Comparison of ENCODE assay signal across 13 cellular contexts in the genomic region with DNA sequence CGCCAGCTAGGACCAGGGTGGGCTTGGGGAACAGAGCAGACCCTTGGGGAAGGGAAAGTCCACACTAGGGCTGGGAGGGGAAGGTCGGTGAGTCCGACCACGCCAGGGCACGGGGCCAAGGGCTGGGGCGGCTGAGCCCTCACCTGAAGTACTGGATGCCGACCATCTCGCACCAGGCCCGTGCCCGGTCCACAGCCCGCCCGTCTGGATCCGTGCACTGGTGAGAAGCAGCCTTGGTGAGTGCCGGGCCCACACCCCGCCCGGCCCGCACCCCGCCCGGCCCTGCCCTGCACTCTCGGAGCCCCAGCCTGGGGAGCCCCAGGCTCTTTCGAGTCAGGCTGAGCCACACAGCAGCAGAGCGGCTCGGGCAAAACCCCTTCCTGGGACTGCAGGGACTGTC. TPM values are rescaled to one million over a fixed set of nuclear protein-coding genes. Genes with fewer than 3 reads are reported as not detected.
DNase-seq lines count a peak whose midpoint lies in the region; ATAC-seq and TF ChIP-seq lines count a peak whose summit lies in the region.
"Had no signal": no experiment of that assay in that cellular context is flagged by ENCODE, and none has a peak within 500 bp of the region (broad histone marks: within the 10 kb centered on the region; RNA-seq: fewer than 3 reads in every experiment).

No MANE protein-coding gene starts in this region.

- peaks cover 5% of the 10 kb centered on the region for H3K27me3 Mint-ChIP-seq in HFFc6 (ENCODE audit: insufficient read depth)

- no peak overlapping the region for H3K14ac ChIP-seq in mesenchymal stem cell (ENCODE audit: low read length in 2 of 2)

- H2BK15ac ChIP-seq in mesenchymal stem cell (ENCODE audit: low read depth, poor library complexity, severe bottlenecking) = no peak overlapping the region

- no peak overlapping the region for H3K4me2 ChIP-seq in mesenchymal stem cell (ENCODE audit: low read length, poor library complexity, severe bottlenecking)
- H3K4me2 ChIP-seq: BLaER1 treated with 17β-estradiol and CSF1 and Interleukin-3, amounts not matched to agents 10 nM and 100 nM had no signal

- no peak overlapping the region for H3K4me3 Mint-ChIP-seq in HFFc6

- H3K79me1 ChIP-seq in mesenchymal stem cell (replicated peaks; ENCODE audit: low read length, poor library complexity, severe bottlenecking) = no peaks in the 10 kb centered on the region

- intact Hi-C loops in transverse colon (cut with DNase I; ENCODE audit: low total_unique reads) = loop anchor here (5.0 to 10.0 kb wide), 2 partner anchors 122 to 240 kb away; no protein-coding TSS in a partner anchor
- intact Hi-C loops in sciatic nerve (cut with DNase I) = loop anchor here (10.0 kb wide), 1 partner anchor 52 kb away; no protein-coding TSS in a partner anchor

- H3K9me3 ChIP-seq in Peyer's patch (no peaks in the 10 kb centered on the region), mesenchymal stem cell (ENCODE audit: control insufficient read depth, low read length) (no peaks in the 10 kb centered on the region), transverse colon (no peaks in the 10 kb centered on the region)
- H3K9me3 ChIP-seq: BLaER1 treated with 17β-estradiol and CSF1 and Interleukin-3, amounts not matched to agents 10 nM and 100 nM; MG63 had no signal

- in situ Hi-C loops in transverse colon (cut with MboI; ENCODE audit: low pct_ligation_motif_present in 1 of 4, low pct_unique_long_range_greater_than_20kb in 1 of 4, low sequenced_read_pairs in 3 of 4) = loop anchor here in 3 of 4 donors (25.0 kb wide), 3 partner anchors 125 to 250 kb away; no protein-coding TSS in a partner anchor

- H3K4me1 ChIP-seq in Peyer's patch (peaks cover 0 to 24% (median 0%) of the 10 kb centered on the region in 4 donors), mesenchymal stem cell (ENCODE audit: control insufficient read depth, insufficient read depth, low read depth, low read length) (peaks cover 25% of the 10 kb centered on the region), transverse colon (peaks cover 9 to 54% (median 43%) of the 10 kb centered on the region in 4 donors)

- H4K91ac ChIP-seq in mesenchymal stem cell (ENCODE audit: low read length) = no peak overlapping the region

- H3K36me3 Mint-ChIP-seq in HFFc6 (ENCODE audit: low read depth) = no peaks in the 10 kb centered on the region

- peak overlapping the region in 2 of 4 donors; percentile 69 to 73 for H3K4me3 ChIP-seq in Peyer's patch
- no peak overlapping the region for H3K4me3 ChIP-seq in epithelial cell of esophagus (ENCODE audit: low read length)
- H3K4me3 ChIP-seq in mesenchymal stem cell (ENCODE audit: insufficient read depth in 1 of 2, low read depth in 1 of 2, low read length in 2 of 2) = no peak overlapping the region
- H3K4me3 ChIP-seq in transverse colon = no peak overlapping the region
- H3K4me3 ChIP-seq: BLaER1 treated with 17β-estradiol and CSF1 and Interleukin-3, amounts not matched to agents 10 nM and 100 nM; MG63 had no signal

- TF ChIP-seq POLR2A in Peyer's patch (IDR thresholded peaks at IDR 0.05) (no peak), transverse colon (IDR thresholded peaks at IDR 0.05) (peak; percentile 26)

- no peak overlapping the region for H2AFZ ChIP-seq in mesenchymal stem cell (ENCODE audit: low read depth, low read length)

- WGBS in mesenchymal stem cell = 94% methylated on average over 20 of the region's 23 CpGs
- 57% methylated on average over 23 of the region's 23 CpGs; no CpG with 5 or more reads in 1 of the 2 donors for WGBS in transverse colon (ENCODE audit: low coverage in 1 of 2), 2 donors

- no peak for TF ChIP-seq EP300 in transverse colon (IDR thresholded peaks at IDR 0.05; ENCODE audit: low read depth)

- H3K27ac ChIP-seq in Peyer's patch (peak overlapping the region in 3 of 4 donors; percentile 89 to 97 (median 96)), mesenchymal stem cell (ENCODE audit: low read length, poor library complexity, severe bottlenecking) (no peak overlapping the region), transverse colon (peak overlapping the region; percentile 83 to 93 (median 86))
- H3K27ac ChIP-seq: BLaER1 treated with 17β-estradiol and CSF1 and Interleukin-3, amounts not matched to agents 10 nM and 100 nM had no signal

- H3K18ac ChIP-seq in mesenchymal stem cell (ENCODE audit: low read depth in 1 of 2, low read length in 2 of 2) = no peak overlapping the region

- no peak overlapping the region for H3K27ac Mint-ChIP-seq in HFFc6

- H2BK12ac ChIP-seq in mesenchymal stem cell (ENCODE audit: low read length in 2 of 2) = no peak overlapping the region

- H4K8ac ChIP-seq in mesenchymal stem cell (ENCODE audit: low read length) = no peak overlapping the region

- peak overlapping the region; percentile 13 for H2AK5ac ChIP-seq in mesenchymal stem cell (ENCODE audit: low read length, severe bottlenecking)

- DNase-seq in Peyer's patch (peak in 2 of 3 donors; percentile 62 to 79), epithelial cell of esophagus (ENCODE audit: low read depth) (peak; percentile 45), mesenchymal stem cell (no peak), transverse colon (peak; percentile 59), HFFc6 (no peak), sciatic nerve (ENCODE audit: low spot score) (no peak), Ammon's horn (ENCODE audit: low spot score) (no peak)
- DNase-seq: MG63, NCI-H1092 treated with DMSO at 0.1 percent for 48 hours, NCI-H1694, NCI-H446, PC-3 had no signal

- H3K27me3 ChIP-seq in Peyer's patch (no peaks in the 10 kb centered on the region), mesenchymal stem cell (ENCODE audit: control insufficient read depth in 1 of 2, insufficient read depth in 1 of 2, low read length in 2 of 2) (peaks cover 0 to 10% of the 10 kb centered on the region in 2 experiments), transverse colon (no peaks in the 10 kb centered on the region)
- H3K27me3 ChIP-seq: BLaER1 treated with 17β-estradiol and CSF1 and Interleukin-3, amounts not matched to agents 10 nM and 100 nM; MG63 had no signal

- H2BK120ac ChIP-seq in mesenchymal stem cell (ENCODE audit: low read depth, low read length) = no peak overlapping the region

- no peak for TF ChIP-seq CTCF in Peyer's patch (IDR thresholded peaks at IDR 0.05)
- TF ChIP-seq CTCF in epithelial cell of esophagus (IDR thresholded peaks at IDR 0.05; ENCODE audit: insufficient read depth, low read depth, low read length, missing control alignments) = no peak
- TF ChIP-seq CTCF in transverse colon (IDR thresholded peaks at IDR 0.05) = no peak
- no peak for TF ChIP-seq CTCF in HFFc6 (IDR thresholded peaks at IDR 0.05)

- H3K4ac ChIP-seq in mesenchymal stem cell (ENCODE audit: low read depth in 1 of 2, low read length in 2 of 2) = no peak overlapping the region

- no peak overlapping the region for H3K9ac ChIP-seq in mesenchymal stem cell (ENCODE audit: low read length)
- H3K9ac ChIP-seq: BLaER1 treated with 17β-estradiol and CSF1 and Interleukin-3, amounts not matched to agents 10 nM and 100 nM had no signal

- no peak for ATAC-seq in sciatic nerve
- ATAC-seq: PC-3 had no signal

- H3K9me3 Mint-ChIP-seq in HFFc6 = peaks cover 3% of the 10 kb centered on the region; the same call in 1 of the 2 replicates

- no peak overlapping the region for H2BK5ac ChIP-seq in mesenchymal stem cell (ENCODE audit: low read depth, low read length, poor library complexity, severe bottlenecking)

- peaks cover 22% of the 10 kb centered on the region for H3K4me1 Mint-ChIP-seq in HFFc6 (ENCODE audit: low read depth)

- peaks cover 0 to 11% (median 0%) of the 10 kb centered on the region in 3 donors for H3K36me3 ChIP-seq in Peyer's patch
- H3K36me3 ChIP-seq in mesenchymal stem cell (ENCODE audit: control insufficient read depth in 1 of 2, insufficient read depth in 2 of 2, low read depth in 1 of 2, low read length in 2 of 2) = peaks cover 0 to 24% of the 10 kb centered on the region in 2 experiments
- H3K36me3 ChIP-seq in transverse colon = no peaks in the 10 kb centered on the region
- H3K36me3 ChIP-seq: MG63 had no signal

- no peak overlapping the region for H3K23ac ChIP-seq in mesenchymal stem cell (ENCODE audit: low read length in 2 of 2)

RNA-seq across cellular contexts. Expression of a gene that starts 1.9 kb away (rescaled TPM):
- total RNA-seq in Peyer's patch (100 to 1,000 TPM in 3 of 4 donors, 10 to 100 TPM in 1; 83.3 to 421 (median 306) TPM), transverse colon (100 to 1,000 TPM; 106 to 337 (median 127) TPM), sciatic nerve (1.6 TPM)
- 0.33 TPM for polyA plus RNA-seq in mesenchymal stem cell (2013, experiment 1 of 2)
- polyA plus RNA-seq in mesenchymal stem cell (2013, experiment 2 of 2) = 0.30 TPM
- under 1 TPM in 1 of 6 experiments, not detected in 5; 0.08 TPM for total RNA-seq in HFFc6 (2021; fragmentation: NEBNext Ultra II Directional; extraction: Animal tissue kit (Norgen Biotek cat#: 25700))

RNA-seq across cellular contexts. Expression of a gene that starts 28.4 kb away (rescaled TPM):
- total RNA-seq in Peyer's patch (not detected), transverse colon (not detected), sciatic nerve (1.7 TPM)
- not detected for polyA plus RNA-seq in mesenchymal stem cell (2013, experiment 1 of 2)
- not detected for polyA plus RNA-seq in mesenchymal stem cell (2013, experiment 2 of 2)
- not detected for total RNA-seq in HFFc6 (2021; fragmentation: NEBNext Ultra II Directional; extraction: Animal tissue kit (Norgen Biotek cat#: 25700))
- total RNA-seq: PC-3 had no signal

RNA-seq across cellular contexts. Expression of a gene that starts 55.2 kb away (rescaled TPM):
- 10 to 100 TPM; 40.8 to 51.7 (median 46.4) TPM for total RNA-seq in Peyer's patch
- 5.7 TPM for polyA plus RNA-seq in mesenchymal stem cell (2013, experiment 1 of 2)
- polyA plus RNA-seq in mesenchymal stem cell (2013, experiment 2 of 2) = 5.9 TPM
- 100 to 1,000 TPM in 1 of 4 donors, 10 to 100 TPM in 3; 34.3 to 127 (median 69.3) TPM for total RNA-seq in transverse colon
- 1 to 10 TPM; 7.0 to 10.0 (median 7.7) TPM for total RNA-seq in HFFc6 (2021; fragmentation: NEBNext Ultra II Directional; extraction: Animal tissue kit (Norgen Biotek cat#: 25700))
- 28.7 TPM for total RNA-seq in sciatic nerve

Comparison
In these comparisons a context has a peak if more than half of its experiments do, and no peak if none do; other contexts are left out.
1. DNase-seq: peak in Peyer's patch (2 of 3), epithelial cell of esophagus (single experiment) and transverse colon (single experiment); none in mesenchymal stem cell (single experiment), HFFc6 (single experiment), sciatic nerve (single experiment) and Ammon's horn (single experiment).
2. RNA of a gene that starts 1.9 kb away (total RNA-seq): 83.3 to 421 TPM in Peyer's patch and 106 to 337 TPM in transverse colon; 1.6 TPM in sciatic nerve (single experiment) and 0.08 TPM in HFFc6; every median in the first group is over 10 times any median in the second.